Comparison of ENCODE assay signal across 8 cellular contexts in the genomic region with DNA sequence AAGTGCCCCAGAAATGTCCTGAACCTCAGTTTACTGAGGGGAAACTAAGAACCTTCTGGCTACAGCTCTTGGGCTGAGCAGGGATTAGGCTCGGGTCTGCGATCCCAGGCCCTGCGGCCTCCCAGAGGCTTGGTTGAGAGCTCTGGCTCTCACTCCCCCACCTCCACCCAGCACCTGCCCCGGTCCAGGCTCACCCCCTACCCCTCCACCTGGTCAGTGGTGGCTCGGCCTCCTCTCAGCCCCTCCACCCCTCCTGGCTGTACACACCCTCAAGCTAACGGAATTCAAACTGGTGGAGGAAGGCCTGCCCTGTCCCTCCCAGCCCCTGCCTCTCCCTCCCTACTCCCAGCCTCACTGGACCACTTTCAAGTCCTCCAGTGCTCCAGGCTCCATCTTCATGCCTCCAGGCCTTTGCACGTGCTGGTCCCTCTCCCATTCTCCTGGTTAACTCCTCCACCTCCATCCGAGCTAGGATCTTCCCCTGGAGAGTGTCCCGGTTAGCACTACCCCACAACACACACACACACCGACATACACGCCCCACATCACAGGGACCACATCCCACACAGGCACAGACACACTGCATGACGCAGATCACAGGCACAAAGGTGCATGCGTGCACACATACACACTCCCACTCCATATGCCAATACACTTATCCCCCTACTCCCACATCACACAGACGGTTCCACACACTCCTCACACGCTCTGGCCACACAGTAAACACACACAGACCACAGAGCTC.
A peak's percentile ranks its signal among the peaks of the same experiment; 100 is the strongest.
DNase-seq lines count a peak whose midpoint lies in the region; ATAC-seq and TF ChIP-seq lines count a peak whose summit lies in the region.

No MANE protein-coding gene starts in this region.

- no peak overlapping the region for H3K23ac ChIP-seq in H9 (ENCODE audit: insufficient read length, low read depth, low read length)

- H3K4me3 Mint-ChIP-seq in activated naive CD4-positive, alpha-beta T cell treated with anti-CD3 and anti-CD28 coated beads, Interleukin-2, amount 10 ng/mL, durations not matched to agents 7 days and 5 days, result peak overlapping the region; percentile 69
- H3K4me3 Mint-ChIP-seq in H9, result peak overlapping the region in 1 of 2 experiments; percentile 54; a peak in 2 of 5 replicates

- H3K18ac ChIP-seq in H9 (ENCODE audit: insufficient read length, low read depth, low read length), result no peak overlapping the region

- no peak overlapping the region for H3K14ac ChIP-seq in H9 (ENCODE audit: insufficient read depth, low read length)

- TF ChIP-seq CTCF in Panc1 (IDR thresholded peaks at IDR 0.05), result no peak
- no peak for TF ChIP-seq CTCF in H9 (conservative IDR thresholded peaks at IDR 0.05)

- H3K56ac ChIP-seq in H9 (ENCODE audit: insufficient read length, low read depth, low read length), result no peak overlapping the region

- no peak overlapping the region for H2BK120ac ChIP-seq in H9 (ENCODE audit: low read depth, low read length, poor library complexity, severe bottlenecking)

- H3K9me3 ChIP-seq in Panc1 (ENCODE audit: control insufficient read depth, insufficient read depth, low read depth, low read length) (no peaks in the 10 kb centered on the region), skeletal muscle tissue (ENCODE audit: control insufficient read depth in 3 of 3, low read length in 3 of 3) (no peaks in the 10 kb centered on the region), H9 (ENCODE audit: control insufficient read depth, low read depth, low read length) (no peaks in the 10 kb centered on the region)

- BruUV-seq in Panc1 (replicated peaks; lab: Mats Ljungman, UMichigan), result no TSS peak

- no peak overlapping the region for H3K4me2 ChIP-seq in H9 (ENCODE audit: insufficient read depth, insufficient read length, low read length)

- H3K36me3 Mint-ChIP-seq in activated naive CD4-positive, alpha-beta T cell treated with anti-CD3 and anti-CD28 coated beads, Interleukin-2, amount 10 ng/mL, durations not matched to agents 7 days and 5 days, result peaks cover 15% of the 10 kb centered on the region
- no peaks in the 10 kb centered on the region; a peak in 1 of 7 replicates for H3K36me3 Mint-ChIP-seq in H9 (ENCODE audit: insufficient read depth in 1 of 3, low read depth in 3 of 3)

- ATAC-seq in Panc1 (no peak), left ventricle myocardium superior (peak; percentile 2), HG03095 (IDR thresholded peaks at IDR 0.05; ENCODE audit: unreplicated experiment) (no peak)

- H3K79me1 ChIP-seq in H9 (ENCODE audit: insufficient read depth, low read depth, low read length, poor library complexity, severe bottlenecking), result no peaks in the 10 kb centered on the region

- H3K9me3 Mint-ChIP-seq in activated naive CD4-positive, alpha-beta T cell treated with anti-CD3 and anti-CD28 coated beads, Interleukin-2, amount 10 ng/mL, durations not matched to agents 7 days and 5 days, result no peaks in the 10 kb centered on the region
- no peaks in the 10 kb centered on the region; a peak in 1 of 5 replicates for H3K9me3 Mint-ChIP-seq in H9

- no peak for DNase-seq in Panc1 (ENCODE audit: low read depth, low spot score)
- peak; percentile 74 for DNase-seq in activated naive CD4-positive, alpha-beta T cell treated with anti-CD3 and anti-CD28 coated beads, Interleukin-2, amount 10 ng/mL, durations not matched to agents 7 days and 5 days
- no peak for DNase-seq in left ventricle myocardium superior
- no peak for DNase-seq in NCI-H524 treated with DMSO at 0.1 percent for 48 hours (lab: John Stamatoyannopoulos, UW)
- DNase-seq in DMS79 (lab: John Stamatoyannopoulos, UW), result no peak
- DNase-seq in H9, result no peak

- intact Hi-C loops in Panc1 (cut with micrococcal nuclease; ENCODE audit: unreplicated experiment) (loop anchor here (5.0 to 10.0 kb wide), 2 partner anchors 75 to 313 kb away; a partner anchor contains a TSS), left ventricle myocardium superior (cut with micrococcal nuclease) (no loop called here)

- POLR2A ChIA-PET in Panc1 (lab: Charles Lee), result interaction anchor here (0.6 kb wide), 2 partner anchors 20 to 98 kb away, joined by 3 to 4 read pairs; no protein-coding TSS in a partner anchor

- H3K9ac ChIP-seq in skeletal muscle tissue (ENCODE audit: low read depth in 1 of 3, low read length in 3 of 3) (peak overlapping the region; percentile 69 to 91 (median 85)), H9 (ENCODE audit: extremely low read depth, insufficient read length, low read length) (no peak overlapping the region)

- no peaks in the 10 kb centered on the region for H3K79me2 ChIP-seq in H9 (ENCODE audit: insufficient read depth, low read length)

- H3K23me2 ChIP-seq in H9 (ENCODE audit: insufficient read length, low read depth, low read length, poor library complexity, severe bottlenecking), result peaks cover 8% of the 10 kb centered on the region

- WGBS in H9 (ENCODE audit: extremely low coverage, insufficient read length, low lambda C conversion rate), result no CpG with 5 or more reads among the region's 15 CpGs

- H3T11ph ChIP-seq in H9 (ENCODE audit: low read length), result no peak overlapping the region

- H2BK15ac ChIP-seq in H9 (ENCODE audit: low read depth, low read length), result no peak overlapping the region

- peak overlapping the region; percentile 93 for H3K27ac Mint-ChIP-seq in activated naive CD4-positive, alpha-beta T cell treated with anti-CD3 and anti-CD28 coated beads, Interleukin-2, amount 10 ng/mL, durations not matched to agents 7 days and 5 days
- peak overlapping the region in 1 of 3 experiments; percentile 82; a peak in 2 of 7 replicates for H3K27ac Mint-ChIP-seq in H9

- no peak overlapping the region for H2BK5ac ChIP-seq in H9 (ENCODE audit: insufficient read length, low read length)

- H2BK20ac ChIP-seq in H9 (ENCODE audit: low read depth, low read length, poor library complexity, severe bottlenecking), result no peak overlapping the region

- H3K27me3 ChIP-seq in Panc1 (ENCODE audit: control insufficient read depth, insufficient read depth, low read length) (no peaks in the 10 kb centered on the region), skeletal muscle tissue (ENCODE audit: control insufficient read depth in 3 of 3, insufficient read depth in 3 of 3, low read length in 3 of 3) (no peaks in the 10 kb centered on the region), H9 (ENCODE audit: insufficient read depth, low read length) (peaks cover 6% of the 10 kb centered on the region; the same call in 1 of the 2 replicates)

- no peak overlapping the region for H4K91ac ChIP-seq in H9 (ENCODE audit: insufficient read length, low read depth, low read length)

- H4K20me1 ChIP-seq in H9 (ENCODE audit: control insufficient read depth, insufficient read depth, insufficient read length), result no peaks in the 10 kb centered on the region

- H3K27ac ChIP-seq in Panc1 (ENCODE audit: low read length), result peak overlapping the region; percentile 98
- H3K27ac ChIP-seq in skeletal muscle tissue (ENCODE audit: low read depth, low read length), result peak overlapping the region; percentile 100
- H3K27ac ChIP-seq in H9 (ENCODE audit: insufficient read length, low read depth, low read length), result no peak overlapping the region

- peaks cover 69% of the 10 kb centered on the region for H3K4me1 ChIP-seq in Panc1 (ENCODE audit: control insufficient read depth, insufficient read depth, low read length)
- H3K4me1 ChIP-seq in skeletal muscle tissue (ENCODE audit: control insufficient read depth in 3 of 3, insufficient read depth in 3 of 3, low read length in 3 of 3), result peaks cover 51 to 81% (median 79%) of the 10 kb centered on the region in 3 donors
- H3K4me1 ChIP-seq in H9 (ENCODE audit: insufficient read depth, low read length), result no peaks in the 10 kb centered on the region; the same call in 1 of the 2 replicates

- peaks cover 65% of the 10 kb centered on the region for H3K4me1 Mint-ChIP-seq in activated naive CD4-positive, alpha-beta T cell treated with anti-CD3 and anti-CD28 coated beads, Interleukin-2, amount 10 ng/mL, durations not matched to agents 7 days and 5 days
- H3K4me1 Mint-ChIP-seq in H9, result peaks cover 46 to 64% of the 10 kb centered on the region in 2 experiments

- H3K36me3 ChIP-seq in Panc1 (ENCODE audit: control insufficient read depth, insufficient read depth, low read length) (no peaks in the 10 kb centered on the region), skeletal muscle tissue (ENCODE audit: control insufficient read depth in 3 of 3, insufficient read depth in 3 of 3, low read length in 3 of 3) (peaks cover 0 to 13% (median 8%) of the 10 kb centered on the region in 3 donors)

- no peak overlapping the region for H2AK5ac ChIP-seq in H9 (ENCODE audit: insufficient read length, low read length)

- peaks cover 34% of the 10 kb centered on the region for H3K27me3 Mint-ChIP-seq in activated naive CD4-positive, alpha-beta T cell treated with anti-CD3 and anti-CD28 coated beads, Interleukin-2, amount 10 ng/mL, durations not matched to agents 7 days and 5 days
- peaks cover 84% of the 10 kb centered on the region for H3K27me3 Mint-ChIP-seq in H9 (ENCODE audit: low read depth)

- H3K4me3 ChIP-seq in Panc1 (ENCODE audit: low read depth in 2 of 2, low read length in 2 of 2) (peak overlapping the region; percentile 39 to 42), skeletal muscle tissue (ENCODE audit: low read length in 3 of 3) (peak overlapping the region; percentile 45 to 85 (median 64))

- CTCF ChIA-PET in Panc1 (lab: Charles Lee), result interaction anchor here (0.6 kb wide), 1 partner anchor 127 kb away, joined by 4 read pairs; no protein-coding TSS in a partner anchor
- CTCF ChIA-PET in activated naive CD4-positive, alpha-beta T cell treated with anti-CD3 and anti-CD28 coated beads, Interleukin-2, amount 10 ng/mL, durations not matched to agents 7 days and 5 days (lab: Charles Lee), result interaction anchor here (0.8 to 1.5 kb wide), 3 partner anchors 30 to 350 kb away, joined by 3 to 4 read pairs (median 3); no protein-coding TSS in a partner anchor

- H2AFZ ChIP-seq in H9 (ENCODE audit: low read length), result no peak overlapping the region

- H2BK12ac ChIP-seq in H9 (ENCODE audit: insufficient read length, low read depth, low read length), result no peak overlapping the region

- H3K4ac ChIP-seq in H9 (ENCODE audit: low read depth, low read length), result no peak overlapping the region

- in situ Hi-C loops in Panc1 (cut with HindIII; ENCODE audit: low pct_unique_long_range_greater_than_20kb, low sequenced_read_pairs), result no loop called here

- no peak overlapping the region for H4K8ac ChIP-seq in H9 (replicated peaks; ENCODE audit: insufficient read length, low read depth, low read length)

- no peak overlapping the region for H4K5ac ChIP-seq in H9 (ENCODE audit: insufficient read length, low read depth, low read length)
